ENCODE assay signal across 1 cellular context in genomic region chr5:141969783-141970741, GRCh38.
TF ChIP-seq lines count a peak whose summit lies in the region.

No MANE protein-coding gene starts in this region.

TF ChIP-seq in K562, 482 proteins besides CTCF, POLR2A, EP300 and RAD21 (continued from another document and continues in another):
- TF ChIP-seq ILK (tag; IDR thresholded peaks at IDR 0.05; ENCODE audit: borderline replicate concordance, low read depth) (no peak), ILF3 (IDR thresholded peaks at IDR 0.05; ENCODE audit: borderline replicate concordance) (no peak), SNAPC5 (CRISPR knock-in tag; IDR thresholded peaks at IDR 0.05) (no peak), SLC30A9 (CRISPR knock-in tag; IDR thresholded peaks at IDR 0.05) (no peak), PRPF4 (IDR thresholded peaks at IDR 0.05; ENCODE audit: insufficient read depth, low read depth, low read length, poor library complexity, severe bottlenecking) (no peak), HNRNPK (IDR thresholded peaks at IDR 0.05; ENCODE audit: low read depth, low read length, poor library complexity, severe bottlenecking) (no peak), HDGF (IDR thresholded peaks at IDR 0.05) (no peak), ID3 (CRISPR knock-in tag; IDR thresholded peaks at IDR 0.05) (no peak), ID3 (tag; IDR thresholded peaks at IDR 0.05) (no peak), CREM (IDR thresholded peaks at IDR 0.05; ENCODE audit: low read depth) (0 out of 2 replicates have a peak, but pooled peaks have one; percentile 28), ZBTB12 (CRISPR knock-in tag; IDR thresholded peaks at IDR 0.05) (no peak), ZNF445 (CRISPR knock-in tag; IDR thresholded peaks at IDR 0.05; ENCODE audit: low read depth) (no peak; the same call in 1 of the 2 replicates), GATAD2A (IDR thresholded peaks at IDR 0.05) (no peak), JUNB (CRISPR knock-in tag; conservative IDR thresholded peaks at IDR 0.05) (no peak), ZNF274 (IDR thresholded peaks at IDR 0.05; ENCODE audit: borderline replicate concordance, low read depth, low read length) (no peak), KLF6 (CRISPR knock-in tag; IDR thresholded peaks at IDR 0.05; ENCODE audit: borderline replicate concordance) (no peak), SMAD2 (IDR thresholded peaks at IDR 0.05; ENCODE audit: low read depth, low read length) (no peak), MGA (IDR thresholded peaks at IDR 0.05) (peak; percentile 90), ZNF717 (CRISPR knock-in tag; IDR thresholded peaks at IDR 0.05) (no peak), OTX1 (CRISPR knock-in tag; IDR thresholded peaks at IDR 0.05) (no peak), TAF1 (IDR thresholded peaks at IDR 0.05; ENCODE audit: control insufficient read depth, extremely low read depth, insufficient read depth, low read length, severe bottlenecking) (peak; percentile 62), PHF8 (IDR thresholded peaks at IDR 0.05; ENCODE audit: borderline replicate concordance, low read length) (no peak), CGGBP1 (CRISPR knock-in tag; IDR thresholded peaks at IDR 0.05) (no peak), ZFP91 (CRISPR knock-in tag; IDR thresholded peaks at IDR 0.05) (no peak), ZNF280A (IDR thresholded peaks at IDR 0.05; ENCODE audit: low read depth, partially characterized antibody) (no peak), ZKSCAN8 (CRISPR knock-in tag; IDR thresholded peaks at IDR 0.05) (no peak), EP400 (IDR thresholded peaks at IDR 0.05) (peak; percentile 80; the same call in 1 of the 2 replicates), IFI16 (CRISPR knock-in tag; IDR thresholded peaks at IDR 0.05) (no peak), NRF1 (conservative IDR thresholded peaks at IDR 0.05 in 1 of 2, IDR thresholded peaks at IDR 0.05 in 1 of 2) (0 out of 4 replicates have a peak, but pooled peaks of 1 of the 2 experiments have one; percentile 20), CBX1 (IDR thresholded peaks at IDR 0.05; ENCODE audit: low read depth) (no peak), MYC (IDR thresholded peaks at IDR 0.05; ENCODE audit: low read depth, low read length) (peak; percentile 83), MYC (CRISPR knock-in tag; IDR thresholded peaks at IDR 0.05; ENCODE audit: borderline replicate concordance, low read depth) (no peak), DIDO1 (tag; IDR thresholded peaks at IDR 0.05; ENCODE audit: low read depth) (no peak), ZNF507 (tag; conservative IDR thresholded peaks at IDR 0.05) (no peak), RBFOX2 (IDR thresholded peaks at IDR 0.05; ENCODE audit: low read depth, low read length) (no peak), ZNF133 (CRISPR knock-in tag; IDR thresholded peaks at IDR 0.05) (no peak), CTBP1 (IDR thresholded peaks at IDR 0.05; ENCODE audit: borderline replicate concordance) (no peak), ZNF384 (IDR thresholded peaks at IDR 0.05; ENCODE audit: low read depth, low read length) (no peak), CREB3 (tag; conservative IDR thresholded peaks at IDR 0.05; ENCODE audit: low read depth) (peak; percentile 49; the same call in 1 of the 2 replicates), ZBTB1 (CRISPR knock-in tag; IDR thresholded peaks at IDR 0.05; ENCODE audit: borderline replicate concordance, low read depth) (no peak), TOE1 (IDR thresholded peaks at IDR 0.05; ENCODE audit: borderline replicate concordance) (no peak), TOE1 (CRISPR knock-in tag; IDR thresholded peaks at IDR 0.05; ENCODE audit: borderline replicate concordance, low read depth) (no peak), CBFA2T2 (conservative IDR thresholded peaks at IDR 0.05) (peak; percentile 35), KDM1A (IDR thresholded peaks at IDR 0.05) (0 out of 4 replicates have a peak, but pooled peaks of 1 of the 2 experiments have one; percentile 12), UBTF (IDR thresholded peaks at IDR 0.05; ENCODE audit: borderline replicate concordance in 1 of 2, low read depth in 2 of 2, low read length in 2 of 2) (no peak)
